Comparison of ENCODE assay signal across 23 cellular contexts in the genomic region with DNA sequence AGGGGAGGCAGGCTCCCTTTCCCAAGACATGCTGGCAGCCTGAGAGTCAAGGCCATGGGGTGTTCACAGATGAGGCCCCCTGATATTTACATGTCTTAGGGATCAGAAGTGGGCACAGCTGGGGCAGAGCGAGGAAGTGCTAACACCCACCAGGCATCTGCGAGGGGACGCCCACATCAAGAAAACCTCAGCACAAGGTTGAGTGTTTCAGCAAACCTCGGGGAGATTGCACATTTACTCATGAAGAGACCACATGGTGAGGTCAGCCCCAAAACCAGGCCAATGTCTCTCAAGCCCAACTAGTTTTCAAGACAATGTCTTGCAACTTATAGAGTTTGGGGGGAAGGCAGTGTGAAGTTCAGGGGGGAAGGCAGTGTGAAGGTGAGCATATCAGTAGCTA. TPM values are rescaled to one million over a fixed set of nuclear protein-coding genes. Genes with fewer than 3 reads are reported as not detected.
DNase-seq lines count a peak whose midpoint lies in the region; ATAC-seq, FAIRE-seq and TF ChIP-seq lines count a peak whose summit lies in the region.
"Had no signal": no experiment of that assay in that cellular context is flagged by ENCODE, and none has a peak within 500 bp of the region (broad histone marks: within the 10 kb centered on the region; RNA-seq: fewer than 3 reads in every experiment).

No MANE protein-coding gene starts in this region.

- no peak overlapping the region for H3K4me2 ChIP-seq in GM23338
- H3K4me2 ChIP-seq: KMS-11 had no signal

- H2AFZ ChIP-seq in GM23338: no peak overlapping the region

- H3K27me3 ChIP-seq in GM23338 (ENCODE audit: insufficient read depth): no peaks in the 10 kb centered on the region
- H3K27me3 ChIP-seq: neutrophil, testis had no signal

- H3K36me3 Mint-ChIP-seq in natural killer cell (no peaks in the 10 kb centered on the region), GM23338 (ENCODE audit: low read depth) (no peaks in the 10 kb centered on the region)
- H3K36me3 Mint-ChIP-seq: T-cell had no signal

- no peaks in the 10 kb centered on the region for H4K20me1 ChIP-seq in GM23338 (replicated peaks; ENCODE audit: insufficient read depth)

- ATAC-seq in HG02610 (IDR thresholded peaks at IDR 0.05; ENCODE audit: unreplicated experiment) (peak; percentile 90), HG03565 (IDR thresholded peaks at IDR 0.05; ENCODE audit: unreplicated experiment) (peak; percentile 73), natural killer cell (peak; percentile 49 to 86 (median 50)), GM23338 (no peak)
- ATAC-seq: HCT116, mucosa of descending colon, T-cell had no signal

- FAIRE-seq in GM18507 (lab: Jason Lieb, UNC): peak; percentile 60
- FAIRE-seq: astrocyte had no signal

- H3K79me2 ChIP-seq in GM23338 (replicated peaks; ENCODE audit: insufficient read depth): no peaks in the 10 kb centered on the region

- 0 out of 2 replicates have a peak, but pooled peaks cover 4% of the 10 kb centered on the region for H3K9me2 ChIP-seq in GM23338 (ENCODE audit: insufficient read depth)

- H3K27ac Mint-ChIP-seq in natural killer cell (no peak overlapping the region), GM23338 (no peak overlapping the region)
- H3K27ac Mint-ChIP-seq: T-cell had no signal

- H3K9me3 Mint-ChIP-seq in natural killer cell (no peaks in the 10 kb centered on the region), GM23338 (no peaks in the 10 kb centered on the region)
- H3K9me3 Mint-ChIP-seq: T-cell had no signal

- intact Hi-C loops in natural killer cell (cut with micrococcal nuclease): no loop called here

- H3K4me3 Mint-ChIP-seq in natural killer cell (peak overlapping the region; percentile 25), GM23338 (no peak overlapping the region)
- H3K4me3 Mint-ChIP-seq: T-cell had no signal

- TF ChIP-seq CTCF in natural killer cell (IDR thresholded peaks at IDR 0.05): no peak
- no peak for TF ChIP-seq CTCF in GM23338 (conservative IDR thresholded peaks at IDR 0.05; ENCODE audit: low read depth in 2 of 2)

- H3K27ac ChIP-seq in GM23338 (ENCODE audit: low read depth): no peak overlapping the region
- H3K27ac ChIP-seq: KMS-11, neutrophil, testis had no signal

- H3K4me3 ChIP-seq in GM23338: no peak overlapping the region
- H3K4me3 ChIP-seq: mucosa of descending colon, testis had no signal

- no peaks in the 10 kb centered on the region for H3F3A ChIP-seq in GM23338 (replicated peaks; ENCODE audit: low read depth)

- H3K27me3 Mint-ChIP-seq in natural killer cell (ENCODE audit: low read depth in 2 of 2): peaks cover 0 to 7% of the 10 kb centered on the region in 2 donors
- H3K27me3 Mint-ChIP-seq in GM23338 (ENCODE audit: insufficient read depth, low read depth, poor library complexity): peaks cover 5% of the 10 kb centered on the region
- H3K27me3 Mint-ChIP-seq: T-cell had no signal

- DNase-seq in GM18507 (ENCODE audit: extremely low spot score, insufficient read length, low read depth): no peak
- DNase-seq in natural killer cell: no peak
- no peak for DNase-seq in activated effector memory CD4-positive, alpha-beta T cell treated with Interleukin-2 at 50 U/mL for 16 hours
- DNase-seq in GM23338 (ENCODE audit: low spot score): no peak
- DNase-seq in SKM-1 treated with dmso at 0.1 percent for 144 hours (lab: John Stamatoyannopoulos, UW; ENCODE audit: unreplicated experiment): no peak
- no peak for DNase-seq in GM19238 (ENCODE audit: insufficient read length, low spot score)
- DNase-seq: activated effector memory CD4-positive, alpha-beta T cell treated with anti-CD3 and anti-CD28 coated beads, Interleukin-2, amount 50 U/mL, for 16 hours; AML-193; Caco-2; cerebellar nuclear complex; effector CD8-positive, alpha-beta T cell; mucosa of descending colon; NCI-H1092 treated with DMSO at 0.1 percent for 48 hours; NCI-H524; stimulated activated CD8-positive, alpha-beta memory T cell treated with anti-CD3 and anti-CD28 coated beads, Interleukin-4, amount 100 ng/mL, for 48 hours; T-cell; testis had no signal

- H3K36me3 ChIP-seq in GM23338 (ENCODE audit: insufficient read depth): no peaks in the 10 kb centered on the region
- H3K36me3 ChIP-seq: neutrophil had no signal

- H3K4me1 ChIP-seq in GM23338 (ENCODE audit: insufficient read depth): no peaks in the 10 kb centered on the region

- H3K4me1 Mint-ChIP-seq in natural killer cell: peaks cover 34 to 40% of the 10 kb centered on the region in 2 donors
- no peaks in the 10 kb centered on the region for H3K4me1 Mint-ChIP-seq in GM23338

TF ChIP-seq in GM23338, 12 proteins besides CTCF, POLR2A, EP300 and RAD21 (continues in another document):
- TF ChIP-seq JUNB (IDR thresholded peaks at IDR 0.05; ENCODE audit: unreplicated experiment) (no peak), STAT1 (IDR thresholded peaks at IDR 0.05; ENCODE audit: unreplicated experiment) (no peak), EZH2 (IDR thresholded peaks at IDR 0.05; ENCODE audit: low read depth, unreplicated experiment) (no peak), NANOG (IDR thresholded peaks at IDR 0.05; ENCODE audit: borderline replicate concordance) (no peak), EZH2phosphoT487 (IDR thresholded peaks at IDR 0.05; ENCODE audit: unreplicated experiment) (no peak), CREB1 (CRISPR knock-in tag; IDR thresholded peaks at IDR 0.05; ENCODE audit: low read depth) (no peak)
- TF ChIP-seq, protein P1, sequence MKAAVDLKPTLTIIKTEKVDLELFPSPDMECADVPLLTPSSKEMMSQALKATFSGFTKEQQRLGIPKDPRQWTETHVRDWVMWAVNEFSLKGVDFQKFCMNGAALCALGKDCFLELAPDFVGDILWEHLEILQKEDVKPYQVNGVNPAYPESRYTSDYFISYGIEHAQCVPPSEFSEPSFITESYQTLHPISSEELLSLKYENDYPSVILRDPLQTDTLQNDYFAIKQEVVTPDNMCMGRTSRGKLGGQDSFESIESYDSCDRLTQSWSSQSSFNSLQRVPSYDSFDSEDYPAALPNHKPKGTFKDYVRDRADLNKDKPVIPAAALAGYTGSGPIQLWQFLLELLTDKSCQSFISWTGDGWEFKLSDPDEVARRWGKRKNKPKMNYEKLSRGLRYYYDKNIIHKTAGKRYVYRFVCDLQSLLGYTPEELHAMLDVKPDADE (IDR thresholded peaks at IDR 0.05): no peak
- TF ChIP-seq, protein P2, sequence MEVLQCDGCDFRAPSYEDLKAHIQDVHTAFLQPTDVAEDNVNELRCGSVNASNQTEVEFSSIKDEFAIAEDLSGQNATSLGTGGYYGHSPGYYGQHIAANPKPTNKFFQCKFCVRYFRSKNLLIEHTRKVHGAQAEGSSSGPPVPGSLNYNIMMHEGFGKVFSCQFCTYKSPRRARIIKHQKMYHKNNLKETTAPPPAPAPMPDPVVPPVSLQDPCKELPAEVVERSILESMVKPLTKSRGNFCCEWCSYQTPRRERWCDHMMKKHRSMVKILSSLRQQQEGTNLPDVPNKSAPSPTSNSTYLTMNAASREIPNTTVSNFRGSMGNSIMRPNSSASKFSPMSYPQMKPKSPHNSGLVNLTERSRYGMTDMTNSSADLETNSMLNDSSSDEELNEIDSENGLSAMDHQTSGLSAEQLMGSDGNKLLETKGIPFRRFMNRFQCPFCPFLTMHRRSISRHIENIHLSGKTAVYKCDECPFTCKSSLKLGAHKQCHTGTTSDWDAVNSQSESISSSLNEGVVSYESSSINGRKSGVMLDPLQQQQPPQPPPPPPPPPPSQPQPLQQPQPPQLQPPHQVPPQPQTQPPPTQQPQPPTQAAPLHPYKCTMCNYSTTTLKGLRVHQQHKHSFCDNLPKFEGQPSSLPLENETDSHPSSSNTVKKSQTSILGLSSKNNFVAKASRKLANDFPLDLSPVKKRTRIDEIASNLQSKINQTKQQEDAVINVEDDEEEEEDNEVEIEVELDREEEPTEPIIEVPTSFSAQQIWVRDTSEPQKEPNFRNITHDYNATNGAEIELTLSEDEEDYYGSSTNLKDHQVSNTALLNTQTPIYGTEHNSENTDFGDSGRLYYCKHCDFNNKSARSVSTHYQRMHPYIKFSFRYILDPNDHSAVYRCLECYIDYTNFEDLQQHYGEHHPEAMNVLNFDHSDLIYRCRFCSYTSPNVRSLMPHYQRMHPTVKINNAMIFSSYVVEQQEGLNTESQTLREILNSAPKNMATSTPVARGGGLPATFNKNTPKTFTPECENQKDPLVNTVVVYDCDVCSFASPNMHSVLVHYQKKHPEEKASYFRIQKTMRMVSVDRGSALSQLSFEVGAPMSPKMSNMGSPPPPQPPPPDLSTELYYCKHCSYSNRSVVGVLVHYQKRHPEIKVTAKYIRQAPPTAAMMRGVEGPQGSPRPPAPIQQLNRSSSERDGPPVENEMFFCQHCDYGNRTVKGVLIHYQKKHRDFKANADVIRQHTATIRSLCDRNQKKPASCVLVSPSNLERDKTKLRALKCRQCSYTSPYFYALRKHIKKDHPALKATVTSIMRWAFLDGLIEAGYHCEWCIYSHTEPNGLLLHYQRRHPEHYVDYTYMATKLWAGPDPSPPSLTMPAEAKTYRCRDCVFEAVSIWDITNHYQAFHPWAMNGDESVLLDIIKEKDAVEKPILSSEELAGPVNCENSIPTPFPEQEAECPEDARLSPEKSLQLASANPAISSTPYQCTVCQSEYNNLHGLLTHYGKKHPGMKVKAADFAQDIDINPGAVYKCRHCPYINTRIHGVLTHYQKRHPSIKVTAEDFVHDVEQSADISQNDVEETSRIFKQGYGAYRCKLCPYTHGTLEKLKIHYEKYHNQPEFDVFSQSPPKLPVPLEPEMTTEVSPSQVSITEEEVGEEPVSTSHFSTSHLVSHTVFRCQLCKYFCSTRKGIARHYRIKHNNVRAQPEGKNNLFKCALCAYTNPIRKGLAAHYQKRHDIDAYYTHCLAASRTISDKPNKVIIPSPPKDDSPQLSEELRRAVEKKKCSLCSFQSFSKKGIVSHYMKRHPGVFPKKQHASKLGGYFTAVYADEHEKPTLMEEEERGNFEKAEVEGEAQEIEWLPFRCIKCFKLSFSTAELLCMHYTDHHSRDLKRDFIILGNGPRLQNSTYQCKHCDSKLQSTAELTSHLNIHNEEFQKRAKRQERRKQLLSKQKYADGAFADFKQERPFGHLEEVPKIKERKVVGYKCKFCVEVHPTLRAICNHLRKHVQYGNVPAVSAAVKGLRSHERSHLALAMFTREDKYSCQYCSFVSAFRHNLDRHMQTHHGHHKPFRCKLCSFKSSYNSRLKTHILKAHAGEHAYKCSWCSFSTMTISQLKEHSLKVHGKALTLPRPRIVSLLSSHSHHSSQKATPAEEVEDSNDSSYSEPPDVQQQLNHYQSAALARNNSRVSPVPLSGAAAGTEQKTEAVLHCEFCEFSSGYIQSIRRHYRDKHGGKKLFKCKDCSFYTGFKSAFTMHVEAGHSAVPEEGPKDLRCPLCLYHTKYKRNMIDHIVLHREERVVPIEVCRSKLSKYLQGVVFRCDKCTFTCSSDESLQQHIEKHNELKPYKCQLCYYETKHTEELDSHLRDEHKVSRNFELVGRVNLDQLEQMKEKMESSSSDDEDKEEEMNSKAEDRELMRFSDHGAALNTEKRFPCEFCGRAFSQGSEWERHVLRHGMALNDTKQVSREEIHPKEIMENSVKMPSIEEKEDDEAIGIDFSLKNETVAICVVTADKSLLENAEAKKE (CRISPR knock-in tag; IDR thresholded peaks at IDR 0.05): no peak

RNA-seq across cellular contexts. Expression of a gene that starts 55.2 kb away (rescaled TPM):
- 1 to 10 TPM in 2 of 3 donors, under 1 TPM in 1; 1.00 to 1.1 (median 1.0) TPM for total RNA-seq in natural killer cell
- total RNA-seq in GM23338 (2014; rRNA removed; shearing (Covaris generic)): not detected in 2 replicates
- not detected in 2 replicates for polyA plus RNA-seq in GM23338 (2016; fragmentation: Nextera tagmentation; extraction: Ambion mirVana)
- total RNA-seq: astrocyte, Caco-2 had no signal
